ENCODE assay signal across 21 cellular contexts in genomic region chr16:11755022-11755760, GRCh38. TPM values are rescaled to one million over a fixed set of nuclear protein-coding genes. Genes with fewer than 3 reads are reported as not detected.
DNase-seq lines count a peak whose midpoint lies in the region; ATAC-seq and TF ChIP-seq lines count a peak whose summit lies in the region.
"Had no signal": no experiment of that assay in that cellular context is flagged by ENCODE, and none has a peak within 500 bp of the region (broad histone marks: within the 10 kb centered on the region; RNA-seq: fewer than 3 reads in every experiment).

No MANE protein-coding gene starts in this region.

- peak overlapping the region; percentile 10 for H3K4me3 Mint-ChIP-seq in endothelial cell (ENCODE audit: unreplicated experiment)
- no peak overlapping the region for H3K4me3 Mint-ChIP-seq in naive thymus-derived CD4-positive, alpha-beta T cell
- H3K4me3 Mint-ChIP-seq: activated CD4-positive, alpha-beta T cell treated with anti-CD3 and anti-CD28 coated beads, Interleukin-2, amount 10 ng/mL, durations not matched to agents 24 days and 14 days; activated naive CD4-positive, alpha-beta T cell treated with anti-CD3 and anti-CD28 coated beads, Interleukin-2, amount 50 U/mL, for 24 hours; CD4-positive, alpha-beta memory T cell; naive thymus-derived CD8-positive, alpha-beta T cell had no signal

- H3K27me3 ChIP-seq in naive thymus-derived CD4-positive, alpha-beta T cell (ENCODE audit: control insufficient read depth in 2 of 2, insufficient read depth in 2 of 2, low read length in 2 of 2) = no peaks in the 10 kb centered on the region
- no peaks in the 10 kb centered on the region for H3K27me3 ChIP-seq in H7 (ENCODE audit: control insufficient read depth, insufficient read depth, low read length)
- H3K27me3 ChIP-seq: stomach, tibial nerve had no signal

- H3K27me3 Mint-ChIP-seq in endothelial cell (ENCODE audit: unreplicated experiment) = peaks cover 2% of the 10 kb centered on the region
- no peaks in the 10 kb centered on the region for H3K27me3 Mint-ChIP-seq in naive thymus-derived CD4-positive, alpha-beta T cell
- H3K27me3 Mint-ChIP-seq: activated CD4-positive, alpha-beta T cell treated with anti-CD3 and anti-CD28 coated beads, Interleukin-2, amount 10 ng/mL, durations not matched to agents 24 days and 14 days; activated naive CD4-positive, alpha-beta T cell treated with anti-CD3 and anti-CD28 coated beads, Interleukin-2, amount 50 U/mL, for 24 hours; CD4-positive, alpha-beta memory T cell; naive thymus-derived CD8-positive, alpha-beta T cell had no signal

- TF ChIP-seq CTCF in C4-2B (conservative IDR thresholded peaks at IDR 0.05) (no peak), endothelial cell (IDR thresholded peaks at IDR 0.05; ENCODE audit: unreplicated experiment) (no peak)

- H3K9me3 Mint-ChIP-seq in endothelial cell (ENCODE audit: unreplicated experiment) = no peaks in the 10 kb centered on the region
- no peaks in the 10 kb centered on the region for H3K9me3 Mint-ChIP-seq in naive thymus-derived CD4-positive, alpha-beta T cell
- H3K9me3 Mint-ChIP-seq: activated CD4-positive, alpha-beta T cell treated with anti-CD3 and anti-CD28 coated beads, Interleukin-2, amount 10 ng/mL, durations not matched to agents 24 days and 14 days; activated naive CD4-positive, alpha-beta T cell treated with anti-CD3 and anti-CD28 coated beads, Interleukin-2, amount 50 U/mL, for 24 hours; CD4-positive, alpha-beta memory T cell; naive thymus-derived CD8-positive, alpha-beta T cell had no signal

- H3K4me1 Mint-ChIP-seq in endothelial cell (ENCODE audit: unreplicated experiment) = no peaks in the 10 kb centered on the region
- H3K4me1 Mint-ChIP-seq in naive thymus-derived CD4-positive, alpha-beta T cell = peaks cover 0 to 2% (median 0%) of the 10 kb centered on the region in 7 donors
- H3K4me1 Mint-ChIP-seq: activated CD4-positive, alpha-beta T cell treated with anti-CD3 and anti-CD28 coated beads, Interleukin-2, amount 10 ng/mL, durations not matched to agents 24 days and 14 days; activated naive CD4-positive, alpha-beta T cell treated with anti-CD3 and anti-CD28 coated beads, Interleukin-2, amount 50 U/mL, for 24 hours; CD4-positive, alpha-beta memory T cell had no signal

- H3K4me3 ChIP-seq in naive thymus-derived CD4-positive, alpha-beta T cell (ENCODE audit: low read length) = no peak overlapping the region
- H3K4me3 ChIP-seq in H7 (ENCODE audit: insufficient read depth, low read depth, low read length) = no peak overlapping the region
- H3K4me3 ChIP-seq: stomach, tibial nerve had no signal

- no peaks in the 10 kb centered on the region for H3K4me1 ChIP-seq in naive thymus-derived CD4-positive, alpha-beta T cell (ENCODE audit: control insufficient read depth in 2 of 2, insufficient read depth in 2 of 2, low read length in 2 of 2)
- H3K4me1 ChIP-seq: parathyroid adenoma had no signal

- H3K36me3 ChIP-seq in naive thymus-derived CD4-positive, alpha-beta T cell (ENCODE audit: control insufficient read depth in 2 of 3, insufficient read depth in 3 of 3, low read length in 3 of 3) = peaks cover 12 to 77% (median 34%) of the 10 kb centered on the region in 3 experiments
- peaks cover 32% of the 10 kb centered on the region for H3K36me3 ChIP-seq in H7 (replicated peaks; ENCODE audit: control insufficient read depth, insufficient read depth, low read length)

- peak overlapping the region; percentile 59 for H3K27ac ChIP-seq in C4-2B
- no peak overlapping the region for H3K27ac ChIP-seq in naive thymus-derived CD4-positive, alpha-beta T cell (ENCODE audit: low read depth, low read length)
- H3K27ac ChIP-seq: parathyroid adenoma, tibial nerve had no signal

- no peaks in the 10 kb centered on the region for H3K9me3 ChIP-seq in naive thymus-derived CD4-positive, alpha-beta T cell (ENCODE audit: control insufficient read depth in 2 of 3, low read length in 3 of 3)
- H3K9me3 ChIP-seq: stomach, tibial nerve had no signal

- no peak for ATAC-seq in naive thymus-derived CD4-positive, alpha-beta T cell
- no peak for ATAC-seq in HG03108 (IDR thresholded peaks at IDR 0.05; ENCODE audit: unreplicated experiment)
- ATAC-seq: left cardiac atrium; naive thymus-derived CD8-positive, alpha-beta T cell; right cardiac atrium had no signal

- POLR2A ChIA-PET in HEK293T (lab: Yijun Ruan, JAX) = no interaction called here
- POLR2A ChIA-PET in naive thymus-derived CD4-positive, alpha-beta T cell (lab: Charles Lee) = no interaction called here

- intact Hi-C loops in naive thymus-derived CD4-positive, alpha-beta T cell (cut with micrococcal nuclease) = no loop called here

- CTCF ChIA-PET in HEK293T (lab: Yijun Ruan, JAX) = interaction anchor here (0.6 kb wide), 1 partner anchor 12 kb away, joined by 3 read pairs; no protein-coding TSS in a partner anchor
- CTCF ChIA-PET in naive thymus-derived CD4-positive, alpha-beta T cell (lab: Charles Lee) = no interaction called here

- peaks cover 43% of the 10 kb centered on the region for H3K36me3 Mint-ChIP-seq in endothelial cell (ENCODE audit: low read depth, unreplicated experiment)
- H3K36me3 Mint-ChIP-seq in naive thymus-derived CD4-positive, alpha-beta T cell = peaks cover 7 to 59% (median 25%) of the 10 kb centered on the region in 5 donors

- DNase-seq in HEK293T (ENCODE audit: extremely low spot score) (no peak), endothelial cell (ENCODE audit: low spot score) (no peak), H7 (no peak), foreskin melanocyte (no peak)
- no peak for DNase-seq in naive thymus-derived CD4-positive, alpha-beta T cell
- DNase-seq in stimulated activated CD4-positive, alpha-beta T cell treated with anti-CD3 and anti-CD28 coated beads, Interleukin-2, amount 100 ng/mL, for 24 hours = no peak
- DNase-seq: activated CD4-positive, alpha-beta T cell treated with anti-CD3 and anti-CD28 coated beads, Interleukin-2, amount 10 ng/mL, durations not matched to agents 24 days and 14 days; CD4-positive, alpha-beta memory T cell; GF-D8; Karpas-422; left cardiac atrium; mesendoderm; naive thymus-derived CD8-positive, alpha-beta T cell; NCI-H187; right cardiac atrium had no signal

- H3K27ac Mint-ChIP-seq in endothelial cell (ENCODE audit: unreplicated experiment) = no peak overlapping the region
- peak overlapping the region in 5 of 9 donors; percentile 29 to 58 (median 51) for H3K27ac Mint-ChIP-seq in naive thymus-derived CD4-positive, alpha-beta T cell
- H3K27ac Mint-ChIP-seq: activated CD4-positive, alpha-beta T cell treated with anti-CD3 and anti-CD28 coated beads, Interleukin-2, amount 10 ng/mL, durations not matched to agents 24 days and 14 days; activated naive CD4-positive, alpha-beta T cell treated with anti-CD3 and anti-CD28 coated beads, Interleukin-2, amount 50 U/mL, for 24 hours had no signal

TF ChIP-seq in HEK293T, 16 proteins besides CTCF, POLR2A, EP300 and RAD21:
- TF ChIP-seq LEF1 (IDR thresholded peaks at IDR 0.05; ENCODE audit: borderline replicate concordance) = no peak
- TF ChIP-seq ARNT (IDR thresholded peaks at IDR 0.05) = no peak
- no peak for TF ChIP-seq SP1 (IDR thresholded peaks at IDR 0.05)
- TF ChIP-seq ZNF384 (IDR thresholded peaks at IDR 0.05) = 0 out of 2 replicates have a peak, but pooled peaks have one; percentile 13

RNA-seq across cellular contexts. Expression of gene TXNDC11, which starts 12.5 kb away (rescaled TPM):
- 19.6 TPM for total RNA-seq in endothelial cell (ENCODE audit: unreplicated experiment)
- total RNA-seq in naive thymus-derived CD4-positive, alpha-beta T cell = 10 to 100 TPM; 41.2 to 80.5 (median 55.1) TPM
- polyA plus RNA-seq in naive thymus-derived CD4-positive, alpha-beta T cell = 10 to 100 TPM; 36.7 to 60.3 TPM
- total RNA-seq in H7 (2014; rRNA removed; shearing (Covaris generic)) = 12.3 and 14.4 TPM in 2 replicates

RNA-seq across cellular contexts. Expression of gene ZC3H7A, which starts 41.9 kb away (rescaled TPM):
- total RNA-seq in endothelial cell (ENCODE audit: unreplicated experiment) = 84.7 TPM
- total RNA-seq in naive thymus-derived CD4-positive, alpha-beta T cell = 100 to 1,000 TPM in 1 of 5 experiments, 10 to 100 TPM in 4; 86.9 to 102 (median 88.6) TPM
- 10 to 100 TPM; 40.1 to 44.9 TPM for polyA plus RNA-seq in naive thymus-derived CD4-positive, alpha-beta T cell
- total RNA-seq in H7 (2014; rRNA removed; shearing (Covaris generic)) = 19.7 and 27.0 TPM in 2 replicates
